In genomic region chr17:82332669-82333278, GRCh38 we compare ENCODE assay signal across 2 cellular contexts.
TF ChIP-seq lines count a peak whose summit lies in the region.

No MANE protein-coding gene starts in this region.

TF ChIP-seq in GM23338, 12 proteins besides CTCF, POLR2A, EP300 and RAD21:
- TF ChIP-seq, protein P1, sequence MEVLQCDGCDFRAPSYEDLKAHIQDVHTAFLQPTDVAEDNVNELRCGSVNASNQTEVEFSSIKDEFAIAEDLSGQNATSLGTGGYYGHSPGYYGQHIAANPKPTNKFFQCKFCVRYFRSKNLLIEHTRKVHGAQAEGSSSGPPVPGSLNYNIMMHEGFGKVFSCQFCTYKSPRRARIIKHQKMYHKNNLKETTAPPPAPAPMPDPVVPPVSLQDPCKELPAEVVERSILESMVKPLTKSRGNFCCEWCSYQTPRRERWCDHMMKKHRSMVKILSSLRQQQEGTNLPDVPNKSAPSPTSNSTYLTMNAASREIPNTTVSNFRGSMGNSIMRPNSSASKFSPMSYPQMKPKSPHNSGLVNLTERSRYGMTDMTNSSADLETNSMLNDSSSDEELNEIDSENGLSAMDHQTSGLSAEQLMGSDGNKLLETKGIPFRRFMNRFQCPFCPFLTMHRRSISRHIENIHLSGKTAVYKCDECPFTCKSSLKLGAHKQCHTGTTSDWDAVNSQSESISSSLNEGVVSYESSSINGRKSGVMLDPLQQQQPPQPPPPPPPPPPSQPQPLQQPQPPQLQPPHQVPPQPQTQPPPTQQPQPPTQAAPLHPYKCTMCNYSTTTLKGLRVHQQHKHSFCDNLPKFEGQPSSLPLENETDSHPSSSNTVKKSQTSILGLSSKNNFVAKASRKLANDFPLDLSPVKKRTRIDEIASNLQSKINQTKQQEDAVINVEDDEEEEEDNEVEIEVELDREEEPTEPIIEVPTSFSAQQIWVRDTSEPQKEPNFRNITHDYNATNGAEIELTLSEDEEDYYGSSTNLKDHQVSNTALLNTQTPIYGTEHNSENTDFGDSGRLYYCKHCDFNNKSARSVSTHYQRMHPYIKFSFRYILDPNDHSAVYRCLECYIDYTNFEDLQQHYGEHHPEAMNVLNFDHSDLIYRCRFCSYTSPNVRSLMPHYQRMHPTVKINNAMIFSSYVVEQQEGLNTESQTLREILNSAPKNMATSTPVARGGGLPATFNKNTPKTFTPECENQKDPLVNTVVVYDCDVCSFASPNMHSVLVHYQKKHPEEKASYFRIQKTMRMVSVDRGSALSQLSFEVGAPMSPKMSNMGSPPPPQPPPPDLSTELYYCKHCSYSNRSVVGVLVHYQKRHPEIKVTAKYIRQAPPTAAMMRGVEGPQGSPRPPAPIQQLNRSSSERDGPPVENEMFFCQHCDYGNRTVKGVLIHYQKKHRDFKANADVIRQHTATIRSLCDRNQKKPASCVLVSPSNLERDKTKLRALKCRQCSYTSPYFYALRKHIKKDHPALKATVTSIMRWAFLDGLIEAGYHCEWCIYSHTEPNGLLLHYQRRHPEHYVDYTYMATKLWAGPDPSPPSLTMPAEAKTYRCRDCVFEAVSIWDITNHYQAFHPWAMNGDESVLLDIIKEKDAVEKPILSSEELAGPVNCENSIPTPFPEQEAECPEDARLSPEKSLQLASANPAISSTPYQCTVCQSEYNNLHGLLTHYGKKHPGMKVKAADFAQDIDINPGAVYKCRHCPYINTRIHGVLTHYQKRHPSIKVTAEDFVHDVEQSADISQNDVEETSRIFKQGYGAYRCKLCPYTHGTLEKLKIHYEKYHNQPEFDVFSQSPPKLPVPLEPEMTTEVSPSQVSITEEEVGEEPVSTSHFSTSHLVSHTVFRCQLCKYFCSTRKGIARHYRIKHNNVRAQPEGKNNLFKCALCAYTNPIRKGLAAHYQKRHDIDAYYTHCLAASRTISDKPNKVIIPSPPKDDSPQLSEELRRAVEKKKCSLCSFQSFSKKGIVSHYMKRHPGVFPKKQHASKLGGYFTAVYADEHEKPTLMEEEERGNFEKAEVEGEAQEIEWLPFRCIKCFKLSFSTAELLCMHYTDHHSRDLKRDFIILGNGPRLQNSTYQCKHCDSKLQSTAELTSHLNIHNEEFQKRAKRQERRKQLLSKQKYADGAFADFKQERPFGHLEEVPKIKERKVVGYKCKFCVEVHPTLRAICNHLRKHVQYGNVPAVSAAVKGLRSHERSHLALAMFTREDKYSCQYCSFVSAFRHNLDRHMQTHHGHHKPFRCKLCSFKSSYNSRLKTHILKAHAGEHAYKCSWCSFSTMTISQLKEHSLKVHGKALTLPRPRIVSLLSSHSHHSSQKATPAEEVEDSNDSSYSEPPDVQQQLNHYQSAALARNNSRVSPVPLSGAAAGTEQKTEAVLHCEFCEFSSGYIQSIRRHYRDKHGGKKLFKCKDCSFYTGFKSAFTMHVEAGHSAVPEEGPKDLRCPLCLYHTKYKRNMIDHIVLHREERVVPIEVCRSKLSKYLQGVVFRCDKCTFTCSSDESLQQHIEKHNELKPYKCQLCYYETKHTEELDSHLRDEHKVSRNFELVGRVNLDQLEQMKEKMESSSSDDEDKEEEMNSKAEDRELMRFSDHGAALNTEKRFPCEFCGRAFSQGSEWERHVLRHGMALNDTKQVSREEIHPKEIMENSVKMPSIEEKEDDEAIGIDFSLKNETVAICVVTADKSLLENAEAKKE (CRISPR knock-in tag; IDR thresholded peaks at IDR 0.05), result no peak
- no peak for TF ChIP-seq REST (IDR thresholded peaks at IDR 0.05; ENCODE audit: unreplicated experiment)
- no peak for TF ChIP-seq JUNB (IDR thresholded peaks at IDR 0.05; ENCODE audit: unreplicated experiment)
- TF ChIP-seq EZH2 (IDR thresholded peaks at IDR 0.05; ENCODE audit: low read depth, unreplicated experiment), result no peak
- no peak for TF ChIP-seq ZNF114 (CRISPR knock-in tag; IDR thresholded peaks at IDR 0.05)
- TF ChIP-seq, protein P2, sequence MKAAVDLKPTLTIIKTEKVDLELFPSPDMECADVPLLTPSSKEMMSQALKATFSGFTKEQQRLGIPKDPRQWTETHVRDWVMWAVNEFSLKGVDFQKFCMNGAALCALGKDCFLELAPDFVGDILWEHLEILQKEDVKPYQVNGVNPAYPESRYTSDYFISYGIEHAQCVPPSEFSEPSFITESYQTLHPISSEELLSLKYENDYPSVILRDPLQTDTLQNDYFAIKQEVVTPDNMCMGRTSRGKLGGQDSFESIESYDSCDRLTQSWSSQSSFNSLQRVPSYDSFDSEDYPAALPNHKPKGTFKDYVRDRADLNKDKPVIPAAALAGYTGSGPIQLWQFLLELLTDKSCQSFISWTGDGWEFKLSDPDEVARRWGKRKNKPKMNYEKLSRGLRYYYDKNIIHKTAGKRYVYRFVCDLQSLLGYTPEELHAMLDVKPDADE (IDR thresholded peaks at IDR 0.05), result no peak
- no peak for TF ChIP-seq NANOG (IDR thresholded peaks at IDR 0.05; ENCODE audit: borderline replicate concordance)
- TF ChIP-seq STAT1 (IDR thresholded peaks at IDR 0.05; ENCODE audit: unreplicated experiment), result no peak
TF ChIP-seq in GM23338: peak in this region for 0.

TF ChIP-seq in HepG2, 621 proteins besides CTCF, POLR2A, EP300 and RAD21 (continues in another document):
- peak; percentile 52; the same call in 1 of the 2 replicates for TF ChIP-seq ZBTB4 (CRISPR knock-in tag; IDR thresholded peaks at IDR 0.05; ENCODE audit: borderline replicate concordance)
- TF ChIP-seq KDM5B (CRISPR knock-in tag; IDR thresholded peaks at IDR 0.05; ENCODE audit: borderline replicate concordance), result peak; percentile 54; the same call in 1 of the 2 replicates
- TF ChIP-seq HNF1B (CRISPR knock-in tag; IDR thresholded peaks at IDR 0.05), result 0 out of 2 replicates have a peak, but pooled peaks have one; percentile 25
- peak; percentile 65 for TF ChIP-seq ZNF891 (CRISPR knock-in tag; IDR thresholded peaks at IDR 0.05)
- TF ChIP-seq, protein P3, sequence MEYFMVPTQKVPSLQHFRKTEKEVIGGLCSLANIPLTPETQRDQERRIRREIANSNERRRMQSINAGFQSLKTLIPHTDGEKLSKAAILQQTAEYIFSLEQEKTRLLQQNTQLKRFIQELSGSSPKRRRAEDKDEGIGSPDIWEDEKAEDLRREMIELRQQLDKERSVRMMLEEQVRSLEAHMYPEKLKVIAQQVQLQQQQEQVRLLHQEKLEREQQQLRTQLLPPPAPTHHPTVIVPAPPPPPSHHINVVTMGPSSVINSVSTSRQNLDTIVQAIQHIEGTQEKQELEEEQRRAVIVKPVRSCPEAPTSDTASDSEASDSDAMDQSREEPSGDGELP (IDR thresholded peaks at IDR 0.05; ENCODE audit: borderline replicate concordance, low read depth), result no peak
- TF ChIP-seq, protein P4, sequence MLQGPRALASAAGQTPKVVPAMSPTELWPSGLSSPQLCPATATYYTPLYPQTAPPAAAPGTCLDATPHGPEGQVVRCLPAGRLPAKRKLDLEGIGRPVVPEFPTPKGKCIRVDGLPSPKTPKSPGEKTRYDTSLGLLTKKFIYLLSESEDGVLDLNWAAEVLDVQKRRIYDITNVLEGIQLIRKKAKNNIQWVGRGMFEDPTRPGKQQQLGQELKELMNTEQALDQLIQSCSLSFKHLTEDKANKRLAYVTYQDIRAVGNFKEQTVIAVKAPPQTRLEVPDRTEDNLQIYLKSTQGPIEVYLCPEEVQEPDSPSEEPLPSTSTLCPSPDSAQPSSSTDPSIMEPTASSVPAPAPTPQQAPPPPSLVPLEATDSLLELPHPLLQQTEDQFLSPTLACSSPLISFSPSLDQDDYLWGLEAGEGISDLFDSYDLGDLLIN (CRISPR knock-in tag; IDR thresholded peaks at IDR 0.05; ENCODE audit: borderline replicate concordance), result no peak
- TF ChIP-seq TBX2 (CRISPR knock-in tag; IDR thresholded peaks at IDR 0.05; ENCODE audit: borderline replicate concordance), result peak; percentile 44; the same call in 1 of the 2 replicates
- peak; percentile 15; the same call in 1 of the 2 replicates for TF ChIP-seq ZFY (CRISPR knock-in tag; IDR thresholded peaks at IDR 0.05)
- peak; percentile 29; the same call in 1 of the 2 replicates for TF ChIP-seq MAZ (IDR thresholded peaks at IDR 0.05; ENCODE audit: borderline replicate concordance, low read depth, low read length)
- no peak for TF ChIP-seq MAZ (CRISPR knock-in tag; IDR thresholded peaks at IDR 0.05; ENCODE audit: low read depth)
- no peak for TF ChIP-seq ASH2L (IDR thresholded peaks at IDR 0.05; ENCODE audit: insufficient read length, low read depth, low read length)
- TF ChIP-seq MAFF (IDR thresholded peaks at IDR 0.05; ENCODE audit: low read depth, low read length), result peak; percentile 100
- 0 out of 2 replicates have a peak, but pooled peaks have one; percentile 57 for TF ChIP-seq ZNF572 (CRISPR knock-in tag; IDR thresholded peaks at IDR 0.05)
- no peak for TF ChIP-seq PLSCR1 (CRISPR knock-in tag; IDR thresholded peaks at IDR 0.05; ENCODE audit: borderline replicate concordance)
- TF ChIP-seq HOXA3 (CRISPR knock-in tag; IDR thresholded peaks at IDR 0.05), result peak; percentile 33; the same call in 1 of the 2 replicates
- TF ChIP-seq YY1 (IDR thresholded peaks at IDR 0.05; ENCODE audit: insufficient read depth, insufficient replicate concordance, low read depth, low read length), result peak; percentile 22
- TF ChIP-seq SETDB1 (CRISPR knock-in tag; IDR thresholded peaks at IDR 0.05; ENCODE audit: borderline replicate concordance), result 0 out of 2 replicates have a peak, but pooled peaks have one; percentile 53
- TF ChIP-seq RBFOX2 (IDR thresholded peaks at IDR 0.05; ENCODE audit: low read depth, low read length), result peak; percentile 34; the same call in 1 of the 2 replicates
- TF ChIP-seq AGO1 (IDR thresholded peaks at IDR 0.05; ENCODE audit: low read depth, low read length, poor library complexity, severe bottlenecking), result peak; percentile 58
- no peak for TF ChIP-seq ZNF567 (CRISPR knock-in tag; IDR thresholded peaks at IDR 0.05; ENCODE audit: borderline replicate concordance)
- TF ChIP-seq, protein P5, sequence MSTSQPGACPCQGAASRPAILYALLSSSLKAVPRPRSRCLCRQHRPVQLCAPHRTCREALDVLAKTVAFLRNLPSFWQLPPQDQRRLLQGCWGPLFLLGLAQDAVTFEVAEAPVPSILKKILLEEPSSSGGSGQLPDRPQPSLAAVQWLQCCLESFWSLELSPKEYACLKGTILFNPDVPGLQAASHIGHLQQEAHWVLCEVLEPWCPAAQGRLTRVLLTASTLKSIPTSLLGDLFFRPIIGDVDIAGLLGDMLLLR (CRISPR knock-in tag; IDR thresholded peaks at IDR 0.05), result 0 out of 2 replicates have a peak, but pooled peaks have one; percentile 37
- TF ChIP-seq HDAC1 (CRISPR knock-in tag; IDR thresholded peaks at IDR 0.05), result peak; percentile 37; the same call in 1 of the 2 replicates
- TF ChIP-seq MAFG (CRISPR knock-in tag; IDR thresholded peaks at IDR 0.05), result peak; percentile 84
- 0 out of 2 replicates have a peak, but pooled peaks have one; percentile 18 for TF ChIP-seq TSC22D2 (CRISPR knock-in tag; IDR thresholded peaks at IDR 0.05; ENCODE audit: borderline replicate concordance)
- 0 out of 2 replicates have a peak, but pooled peaks have one; percentile 17 for TF ChIP-seq THRA (CRISPR knock-in tag; IDR thresholded peaks at IDR 0.05; ENCODE audit: borderline replicate concordance)
- no peak for TF ChIP-seq ZSCAN9 (CRISPR knock-in tag; IDR thresholded peaks at IDR 0.05; ENCODE audit: borderline replicate concordance)
- TF ChIP-seq ZNF20 (CRISPR knock-in tag; IDR thresholded peaks at IDR 0.05), result no peak
- TF ChIP-seq, protein P6, sequence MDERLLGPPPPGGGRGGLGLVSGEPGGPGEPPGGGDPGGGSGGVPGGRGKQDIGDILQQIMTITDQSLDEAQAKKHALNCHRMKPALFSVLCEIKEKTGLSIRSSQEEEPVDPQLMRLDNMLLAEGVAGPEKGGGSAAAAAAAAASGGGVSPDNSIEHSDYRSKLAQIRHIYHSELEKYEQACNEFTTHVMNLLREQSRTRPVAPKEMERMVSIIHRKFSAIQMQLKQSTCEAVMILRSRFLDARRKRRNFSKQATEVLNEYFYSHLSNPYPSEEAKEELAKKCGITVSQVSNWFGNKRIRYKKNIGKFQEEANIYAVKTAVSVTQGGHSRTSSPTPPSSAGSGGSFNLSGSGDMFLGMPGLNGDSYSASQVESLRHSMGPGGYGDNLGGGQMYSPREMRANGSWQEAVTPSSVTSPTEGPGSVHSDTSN (CRISPR knock-in tag; IDR thresholded peaks at IDR 0.05), result no peak
